Comparison of ENCODE assay signal across 14 cellular contexts in the genomic region with DNA sequence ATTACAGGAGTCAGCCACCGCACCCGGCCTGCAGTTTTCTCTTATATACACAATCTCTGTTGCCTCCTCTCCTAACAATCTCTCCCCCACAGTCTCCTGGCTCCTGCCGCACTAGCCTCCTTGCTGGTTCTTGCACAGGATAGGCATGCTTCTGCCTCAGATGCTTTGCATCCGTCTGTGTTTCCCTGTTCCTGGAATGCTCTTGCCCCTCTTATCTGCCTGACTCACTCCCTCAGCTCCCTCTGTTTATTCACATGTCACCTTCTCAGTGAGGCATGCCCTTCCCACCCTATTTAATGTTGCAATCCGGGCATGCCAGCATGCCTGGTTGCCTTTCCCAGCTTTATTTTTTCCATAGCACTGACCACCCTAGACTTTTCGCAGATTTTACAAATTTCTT.
DNase-seq lines count a peak whose midpoint lies in the region; ATAC-seq, FAIRE-seq and TF ChIP-seq lines count a peak whose summit lies in the region.
"Had no signal": no experiment of that assay in that cellular context is flagged by ENCODE, and none has a peak within 500 bp of the region (broad histone marks: within the 10 kb centered on the region; RNA-seq: fewer than 3 reads in every experiment).

No MANE protein-coding gene starts in this region.

- no peaks in the 10 kb centered on the region for H3K9me1 ChIP-seq in endothelial cell of umbilical vein (replicated peaks; ENCODE audit: control insufficient read depth, extremely low read depth, insufficient read depth, low read length)

- no peak overlapping the region for H3K18ac ChIP-seq in H9 (ENCODE audit: insufficient read length, low read depth, low read length)

- no peak overlapping the region for H3K56ac ChIP-seq in H9 (ENCODE audit: insufficient read length, low read depth, low read length)

- TF ChIP-seq CTCF in Caco-2 (IDR thresholded peaks at IDR 0.05; ENCODE audit: insufficient read depth in 1 of 2, low read depth in 1 of 2, low read length in 1 of 2, severe bottlenecking in 1 of 2, unreplicated experiment in 1 of 2): no peak
- TF ChIP-seq CTCF in endothelial cell of umbilical vein (IDR thresholded peaks at IDR 0.05; ENCODE audit: extremely low read depth in 1 of 2, insufficient read depth in 1 of 2, low read depth in 1 of 2, low read length in 2 of 2): no peak
- no peak for TF ChIP-seq CTCF in mucosa of descending colon (IDR thresholded peaks at IDR 0.05)
- no peak for TF ChIP-seq CTCF in H9 (conservative IDR thresholded peaks at IDR 0.05)

- ATAC-seq in mucosa of descending colon: peak; percentile 70
- no peak for ATAC-seq in GM21825 (IDR thresholded peaks at IDR 0.05; ENCODE audit: unreplicated experiment)
- ATAC-seq in natural killer cell treated with Interleukin-12 subunit alpha and Interleukin-12 subunit beta and Interleukin-15 and Interleukin-18, amount 100 ng/mL, for 72 hours: no peak
- ATAC-seq: activated CD8-positive, alpha-beta memory T cell treated with anti-CD3 and anti-CD28 coated beads, Interleukin-2, amount 10 ng/mL, durations not matched to agents 7 days and 5 days; naive thymus-derived CD4-positive, alpha-beta T cell had no signal

- no peak for TF ChIP-seq POLR2A in endothelial cell of umbilical vein (IDR thresholded peaks at IDR 0.05; ENCODE audit: low read depth, low read length)

- H2BK15ac ChIP-seq in H9 (ENCODE audit: low read depth, low read length): no peak overlapping the region

- H4K91ac ChIP-seq in H9 (ENCODE audit: insufficient read length, low read depth, low read length): no peak overlapping the region

- H3K4me2 ChIP-seq in endothelial cell of umbilical vein (ENCODE audit: insufficient read depth, low read length) (no peak overlapping the region), H9 (ENCODE audit: insufficient read depth, insufficient read length, low read length) (no peak overlapping the region)

- H2BK12ac ChIP-seq in H9 (ENCODE audit: insufficient read length, low read depth, low read length): no peak overlapping the region

- no peak overlapping the region for H2BK5ac ChIP-seq in H9 (ENCODE audit: insufficient read length, low read length)

- H3K79me1 ChIP-seq in H9 (ENCODE audit: insufficient read depth, low read depth, low read length, poor library complexity, severe bottlenecking): no peaks in the 10 kb centered on the region

- no peak overlapping the region for H2BK20ac ChIP-seq in H9 (ENCODE audit: low read depth, low read length, poor library complexity, severe bottlenecking)

- H4K20me1 ChIP-seq in endothelial cell of umbilical vein (replicated peaks; ENCODE audit: control insufficient read depth, extremely low read depth, insufficient read depth, low read length): no peaks in the 10 kb centered on the region
- no peaks in the 10 kb centered on the region for H4K20me1 ChIP-seq in H9 (ENCODE audit: control insufficient read depth, insufficient read depth, insufficient read length)

- POLR2A ChIA-PET in Caco-2 (lab: Charles Lee) (no interaction called here), endothelial cell of umbilical vein (lab: Charles Lee) (no interaction called here)

- H3K79me2 ChIP-seq in endothelial cell of umbilical vein (ENCODE audit: control insufficient read depth, insufficient read depth, low read length): no peaks in the 10 kb centered on the region
- no peaks in the 10 kb centered on the region for H3K79me2 ChIP-seq in H9 (ENCODE audit: insufficient read depth, low read length)

- intact Hi-C loops in Caco-2 (cut with micrococcal nuclease; ENCODE audit: unreplicated experiment): no loop called here
- intact Hi-C loops in endothelial cell of umbilical vein (cut with micrococcal nuclease): no loop called here
- intact Hi-C loops in mucosa of descending colon (cut with DNase I, micrococcal nuclease): no loop called here

- H3K23ac ChIP-seq in H9 (ENCODE audit: insufficient read length, low read depth, low read length): no peak overlapping the region

- no peaks in the 10 kb centered on the region for H3K9me3 Mint-ChIP-seq in Caco-2 (ENCODE audit: unreplicated experiment)
- peaks cover 81 to 83% of the 10 kb centered on the region in 2 experiments for H3K9me3 Mint-ChIP-seq in H9
- H3K9me3 Mint-ChIP-seq in natural killer cell treated with Interleukin-12 subunit alpha and Interleukin-12 subunit beta and Interleukin-15 and Interleukin-18, amount 100 ng/mL, for 72 hours: no peaks in the 10 kb centered on the region
- H3K9me3 Mint-ChIP-seq: activated naive CD8-positive, alpha-beta T cell treated with anti-CD3 and anti-CD28 coated beads, Interleukin-2, amount 10 ng/mL, durations not matched to agents 7 days and 5 days had no signal

- DNase-seq in Caco-2 (peak; percentile 15 to 54), M059J (ENCODE audit: low read depth) (peak; percentile 58), endothelial cell of umbilical vein (ENCODE audit: low read depth, low spot score) (no peak), mucosa of descending colon (peak in 1 of 3 donors; percentile 1), H9 (no peak), NCI-H1048 (lab: John Stamatoyannopoulos, UW) (no peak)
- DNase-seq in natural killer cell treated with Interleukin-12 subunit alpha and Interleukin-12 subunit beta and Interleukin-15 and Interleukin-18, amount 100 ng/mL, for 72 hours (ENCODE audit: low spot score): no peak
- DNase-seq: activated CD8-positive, alpha-beta memory T cell treated with anti-CD3 and anti-CD28 coated beads, Interleukin-2, amount 10 ng/mL, durations not matched to agents 7 days and 5 days; activated naive CD8-positive, alpha-beta T cell treated with anti-CD3 and anti-CD28 coated beads, Interleukin-2, amount 10 ng/mL, durations not matched to agents 7 days and 5 days; CD4-positive, alpha-beta T cell; effector CD8-positive, alpha-beta T cell; H7; naive thymus-derived CD4-positive, alpha-beta T cell had no signal

- no peak overlapping the region for H2AK5ac ChIP-seq in H9 (ENCODE audit: insufficient read length, low read length)

- peaks cover 24% of the 10 kb centered on the region for H3K4me1 Mint-ChIP-seq in Caco-2 (ENCODE audit: low read depth, unreplicated experiment)
- no peaks in the 10 kb centered on the region for H3K4me1 Mint-ChIP-seq in H9
- H3K4me1 Mint-ChIP-seq in natural killer cell treated with Interleukin-12 subunit alpha and Interleukin-12 subunit beta and Interleukin-15 and Interleukin-18, amount 100 ng/mL, for 72 hours (ENCODE audit: low read depth in 2 of 2): no peaks in the 10 kb centered on the region
- H3K4me1 Mint-ChIP-seq: activated CD8-positive, alpha-beta memory T cell treated with anti-CD3 and anti-CD28 coated beads, Interleukin-2, amount 10 ng/mL, durations not matched to agents 7 days and 5 days; activated naive CD8-positive, alpha-beta T cell treated with anti-CD3 and anti-CD28 coated beads, Interleukin-2, amount 10 ng/mL, durations not matched to agents 7 days and 5 days; naive thymus-derived CD4-positive, alpha-beta T cell had no signal

- dilution Hi-C loops in endothelial cell of umbilical vein (cut with MboI; ENCODE audit: extremely low pct_ligation_motif_present, low sequenced_read_pairs): no loop called here

- H2BK120ac ChIP-seq in H9 (ENCODE audit: low read depth, low read length, poor library complexity, severe bottlenecking): no peak overlapping the region

- peak; percentile 12 for FAIRE-seq in endothelial cell of umbilical vein (lab: Jason Lieb, UNC)

- no peak overlapping the region for H3K4me3 ChIP-seq in Caco-2 (ENCODE audit: low read depth, low read length)
- no peak overlapping the region for H3K4me3 ChIP-seq in endothelial cell of umbilical vein (replicated peaks in 1 of 3; ENCODE audit: insufficient read depth in 1 of 3, low read depth in 1 of 3, low read length in 3 of 3)
- H3K4me3 ChIP-seq in mucosa of descending colon: no peak overlapping the region

- no peaks in the 10 kb centered on the region for H3K36me3 Mint-ChIP-seq in Caco-2 (ENCODE audit: insufficient read depth, unreplicated experiment)
- H3K36me3 Mint-ChIP-seq in H9 (ENCODE audit: insufficient read depth in 1 of 3, low read depth in 3 of 3): peaks cover 1 to 7% (median 6%) of the 10 kb centered on the region in 3 experiments; a peak in 4 of 7 replicates
- H3K36me3 Mint-ChIP-seq in natural killer cell treated with Interleukin-12 subunit alpha and Interleukin-12 subunit beta and Interleukin-15 and Interleukin-18, amount 100 ng/mL, for 72 hours: no peaks in the 10 kb centered on the region
- H3K36me3 Mint-ChIP-seq: activated CD8-positive, alpha-beta memory T cell treated with anti-CD3 and anti-CD28 coated beads, Interleukin-2, amount 10 ng/mL, durations not matched to agents 7 days and 5 days; activated naive CD8-positive, alpha-beta T cell treated with anti-CD3 and anti-CD28 coated beads, Interleukin-2, amount 10 ng/mL, durations not matched to agents 7 days and 5 days; naive thymus-derived CD4-positive, alpha-beta T cell had no signal

- H3K23me2 ChIP-seq in H9 (ENCODE audit: insufficient read length, low read depth, low read length, poor library complexity, severe bottlenecking): no peaks in the 10 kb centered on the region

- no peak overlapping the region for H4K8ac ChIP-seq in H9 (replicated peaks; ENCODE audit: insufficient read length, low read depth, low read length)

- no CpG with 5 or more reads among the region's 6 CpGs for WGBS in H9 (ENCODE audit: extremely low coverage, insufficient read length, low lambda C conversion rate)

- peaks cover 4% of the 10 kb centered on the region; the same call in 1 of the 2 replicates for H3K4me1 ChIP-seq in Caco-2
- no peaks in the 10 kb centered on the region for H3K4me1 ChIP-seq in endothelial cell of umbilical vein (ENCODE audit: control insufficient read depth, extremely low read depth, insufficient read depth, low read length)
- no peaks in the 10 kb centered on the region for H3K4me1 ChIP-seq in mucosa of descending colon (ENCODE audit: low read depth)
- H3K4me1 ChIP-seq in H9 (ENCODE audit: insufficient read depth, low read length): no peaks in the 10 kb centered on the region

- no TSS peak for BruUV-seq in Caco-2 (replicated peaks; lab: Mats Ljungman, UMichigan)
- BruUV-seq in endothelial cell of umbilical vein (replicated peaks; lab: Mats Ljungman, UMichigan): no TSS peak

- CTCF ChIA-PET in Caco-2 (lab: Charles Lee): no interaction called here
- CTCF ChIA-PET in endothelial cell of umbilical vein (lab: Charles Lee): no interaction called here

- H3K36me3 ChIP-seq in Caco-2 (ENCODE audit: control insufficient read depth, insufficient read depth, low read length): no peaks in the 10 kb centered on the region
- H3K36me3 ChIP-seq in endothelial cell of umbilical vein (ENCODE audit: control insufficient read depth in 2 of 2, extremely low read depth in 1 of 2, insufficient read depth in 2 of 2, low read length in 2 of 2): no peaks in the 10 kb centered on the region
- no peaks in the 10 kb centered on the region for H3K36me3 ChIP-seq in mucosa of descending colon (ENCODE audit: low read depth)

- H3K27me3 ChIP-seq in Caco-2 (replicated peaks; ENCODE audit: control insufficient read depth, insufficient read depth, low read length): no peaks in the 10 kb centered on the region
- H3K27me3 ChIP-seq in endothelial cell of umbilical vein (ENCODE audit: control insufficient read depth in 2 of 2, insufficient read depth in 2 of 2, low read length in 2 of 2): no peaks in the 10 kb centered on the region
- no peaks in the 10 kb centered on the region for H3K27me3 ChIP-seq in H9 (ENCODE audit: insufficient read depth, low read length)

- no peak overlapping the region for H3T11ph ChIP-seq in H9 (ENCODE audit: low read length)

- H3K27ac Mint-ChIP-seq in Caco-2 (ENCODE audit: unreplicated experiment) (peak overlapping the region; percentile 67), H9 (peak overlapping the region in 1 of 3 experiments; percentile 65; a peak in 1 of 7 replicates)
- H3K27ac Mint-ChIP-seq in natural killer cell treated with Interleukin-12 subunit alpha and Interleukin-12 subunit beta and Interleukin-15 and Interleukin-18, amount 100 ng/mL, for 72 hours: no peak overlapping the region
- H3K27ac Mint-ChIP-seq: activated CD8-positive, alpha-beta memory T cell treated with anti-CD3 and anti-CD28 coated beads, Interleukin-2, amount 10 ng/mL, durations not matched to agents 7 days and 5 days; activated naive CD8-positive, alpha-beta T cell treated with anti-CD3 and anti-CD28 coated beads, Interleukin-2, amount 10 ng/mL, durations not matched to agents 7 days and 5 days; CD4-positive, alpha-beta T cell; naive thymus-derived CD4-positive, alpha-beta T cell had no signal

- H2AFZ ChIP-seq in endothelial cell of umbilical vein (ENCODE audit: low read depth, low read length) (no peak overlapping the region), H9 (ENCODE audit: low read length) (no peak overlapping the region)

- H4K5ac ChIP-seq in H9 (ENCODE audit: insufficient read length, low read depth, low read length): no peak overlapping the region

- H3K9me3 ChIP-seq in Caco-2 (no peaks in the 10 kb centered on the region), endothelial cell of umbilical vein (replicated peaks; ENCODE audit: control insufficient read depth, insufficient read depth, low read length) (no peaks in the 10 kb centered on the region), mucosa of descending colon (no peaks in the 10 kb centered on the region), H9 (ENCODE audit: control insufficient read depth, low read depth, low read length) (peaks cover 23% of the 10 kb centered on the region)

- H3K27me3 Mint-ChIP-seq in Caco-2 (ENCODE audit: insufficient read depth, unreplicated experiment) (no peaks in the 10 kb centered on the region), H9 (ENCODE audit: low read depth) (peaks cover 2% of the 10 kb centered on the region)
- H3K27me3 Mint-ChIP-seq in natural killer cell treated with Interleukin-12 subunit alpha and Interleukin-12 subunit beta and Interleukin-15 and Interleukin-18, amount 100 ng/mL, for 72 hours: peaks cover 34 to 42% of the 10 kb centered on the region in 2 donors
- H3K27me3 Mint-ChIP-seq: activated CD8-positive, alpha-beta memory T cell treated with anti-CD3 and anti-CD28 coated beads, Interleukin-2, amount 10 ng/mL, durations not matched to agents 7 days and 5 days had no signal

- H3K4me3 Mint-ChIP-seq in Caco-2 (ENCODE audit: unreplicated experiment) (peak overlapping the region; percentile 12), H9 (no peak overlapping the region)
- no peak overlapping the region for H3K4me3 Mint-ChIP-seq in natural killer cell treated with Interleukin-12 subunit alpha and Interleukin-12 subunit beta and Interleukin-15 and Interleukin-18, amount 100 ng/mL, for 72 hours
- H3K4me3 Mint-ChIP-seq: activated CD8-positive, alpha-beta memory T cell treated with anti-CD3 and anti-CD28 coated beads, Interleukin-2, amount 10 ng/mL, durations not matched to agents 7 days and 5 days; activated naive CD8-positive, alpha-beta T cell treated with anti-CD3 and anti-CD28 coated beads, Interleukin-2, amount 10 ng/mL, durations not matched to agents 7 days and 5 days; CD4-positive, alpha-beta T cell; naive thymus-derived CD4-positive, alpha-beta T cell had no signal

- no peak overlapping the region for H3K27ac ChIP-seq in endothelial cell of umbilical vein (ENCODE audit: insufficient read depth, low read depth, low read length)
- H3K27ac ChIP-seq in H9 (ENCODE audit: insufficient read length, low read depth, low read length): no peak overlapping the region

- no peak overlapping the region for H3K4ac ChIP-seq in H9 (ENCODE audit: low read depth, low read length)

- H3K14ac ChIP-seq in H9 (ENCODE audit: insufficient read depth, low read length): no peak overlapping the region

- no peak overlapping the region for H3K9ac ChIP-seq in endothelial cell of umbilical vein (replicated peaks; ENCODE audit: extremely low read depth, insufficient read depth, low read length)
- no peak overlapping the region for H3K9ac ChIP-seq in H9 (ENCODE audit: extremely low read depth, insufficient read length, low read length)

Comparison
In these comparisons a context has a peak if more than half of its experiments do, and no peak if none do; other contexts are left out.
1. DNase-seq: peak in Caco-2 (2 of 2) and M059J (single experiment); none in endothelial cell of umbilical vein (single experiment), H9 (single experiment), NCI-H1048 (single experiment) and natural killer cell treated with Interleukin-12 subunit alpha and Interleukin-12 subunit beta and Interleukin-15 and Interleukin-18, amount 100 ng/mL, for 72 hours (single experiment).